In genomic region chr16:56181401-56181800, GRCh38 we compare ENCODE assay signal across 9 cellular contexts. TPM values are rescaled to one million over a fixed set of nuclear protein-coding genes. Genes with fewer than 3 reads are reported as not detected.
"Had no signal": no experiment of that assay in that cellular context is flagged by ENCODE, and none has a peak within 500 bp of the region (broad histone marks: within the 10 kb centered on the region; RNA-seq: fewer than 3 reads in every experiment).

No MANE protein-coding gene starts in this region.

- FAIRE-seq: G401.6, GM12878, GM12891, GM12892, GM18507, GM19239 had no signal

- DNase-seq: GDM1, GF-D8 had no signal

- H3K4me3 ChIP-seq: GM12878 had no signal

- ATAC-seq: GM12878 had no signal

RNA-seq across cellular contexts. Expression of gene GNAO1, which starts 9.9 kb away (rescaled TPM):
- total RNA-seq: G401 had no signal
